In the genomic region with DNA sequence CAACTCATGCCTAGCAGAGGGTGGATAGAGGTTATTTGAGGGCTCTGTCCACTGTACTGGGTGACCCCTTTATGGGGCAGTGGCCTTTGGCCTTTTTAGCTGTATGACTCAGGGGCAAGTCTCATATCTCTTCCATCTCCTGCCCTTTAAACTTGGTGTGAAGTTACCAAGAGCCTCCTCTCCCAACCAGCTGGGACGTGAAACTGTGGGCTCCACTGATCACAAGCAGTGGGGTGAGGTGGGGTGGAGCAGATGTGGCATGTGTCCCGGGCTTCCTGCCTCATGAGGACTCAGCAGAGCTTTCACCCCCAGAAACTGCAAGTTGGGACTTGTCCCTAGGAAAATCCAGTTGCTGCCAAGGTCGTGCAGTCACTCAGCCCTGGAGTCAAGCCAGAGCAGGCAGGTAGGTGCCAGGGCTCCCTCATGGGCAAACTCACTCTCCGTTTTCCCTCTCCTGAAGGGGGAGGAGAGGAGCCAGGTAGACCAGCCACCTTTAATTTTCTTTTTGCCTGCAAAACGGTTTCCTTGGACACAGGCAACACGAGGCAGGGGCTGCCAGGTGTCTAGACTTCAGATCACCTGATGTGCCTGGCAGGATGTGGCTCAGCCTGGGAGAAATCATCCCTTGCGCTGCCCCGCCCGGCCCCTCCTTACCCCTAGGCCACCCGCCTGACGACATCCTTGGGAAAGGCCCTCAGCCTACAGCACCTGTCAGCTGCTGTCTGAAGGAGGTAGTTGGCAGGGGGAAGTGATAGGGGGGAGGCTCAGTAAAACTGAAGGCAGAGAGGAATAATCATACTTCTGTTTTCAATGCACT, we compare ENCODE assay signal across 8 cellular contexts. TPM values are rescaled to one million over a fixed set of nuclear protein-coding genes. Genes with fewer than 3 reads are reported as not detected.
A peak's percentile ranks its signal among the peaks of the same experiment; 100 is the strongest.
DNase-seq lines count a peak whose midpoint lies in the region; ATAC-seq, FAIRE-seq and TF ChIP-seq lines count a peak whose summit lies in the region.

No MANE protein-coding gene starts in this region.

- POLR2A ChIA-PET in GM10248 (lab: Yijun Ruan, JAX) = interaction anchor here (0.6 to 5.9 kb wide), 11 partner anchors 10 to 955 kb away, joined by 3 to 99 read pairs (median 4); no protein-coding TSS in a partner anchor

- H3K9ac ChIP-seq in liver (ENCODE audit: low read depth in 1 of 2, low read length in 2 of 2) = peak overlapping the region in 1 of 2 donors; percentile 33

- TF ChIP-seq EP300 in Ishikawa (IDR thresholded peaks at IDR 0.05; ENCODE audit: borderline replicate concordance) = no peak; the same call in 1 of the 2 replicates

- peaks cover 14 to 51% (median 38%) of the 10 kb centered on the region in 4 donors for H3K4me1 ChIP-seq in liver (ENCODE audit: control insufficient read depth in 4 of 4, insufficient read depth in 4 of 4, low read length in 3 of 4)

- H3K36me3 Mint-ChIP-seq in activated naive CD8-positive, alpha-beta T cell = no peaks in the 10 kb centered on the region
- peaks cover 51% of the 10 kb centered on the region for H3K36me3 Mint-ChIP-seq in stimulated activated memory B cell treated with anti-CD40 and anti-IgM and Interleukin-4, amounts not matched to agents 10 μg/mL and 1 μg/mL and 100 μg/mL, for 72 hours

- FAIRE-seq in RCC 7860 (lab: Jason Lieb, UNC) (no peak), frontal cortex (lab: Jason Lieb, UNC) (no peak)

- DNase-seq in GM10248 (ENCODE audit: extremely low spot score) (peak; percentile 67), RCC 7860 (ENCODE audit: low spot score) (peak; percentile 51), frontal cortex (ENCODE audit: low spot score in 2 of 2) (no peak)

- peak overlapping the region; percentile 42 for H3K4me3 Mint-ChIP-seq in activated naive CD8-positive, alpha-beta T cell
- H3K4me3 Mint-ChIP-seq in stimulated activated memory B cell treated with anti-CD40 and anti-IgM and Interleukin-4, amounts not matched to agents 10 μg/mL and 1 μg/mL and 100 μg/mL, for 72 hours = peak overlapping the region; percentile 60

- H3K9me3 ChIP-seq in liver (ENCODE audit: control insufficient read depth in 4 of 4, low read length in 3 of 4) = no peaks in the 10 kb centered on the region

- no peak for TF ChIP-seq CTCF in GM10248 (IDR thresholded peaks at IDR 0.05; ENCODE audit: control extremely low read depth, extremely low read depth, low read depth, missing control alignments)
- no peak for TF ChIP-seq CTCF in liver (IDR thresholded peaks at IDR 0.05; ENCODE audit: low read depth, low read length, missing input control)

- no peak overlapping the region for H3K4me3 ChIP-seq in liver (ENCODE audit: low read depth in 1 of 3, low read length in 3 of 3)

- H3K4me1 Mint-ChIP-seq in activated naive CD8-positive, alpha-beta T cell (ENCODE audit: low read depth) = peaks cover 39% of the 10 kb centered on the region
- peaks cover 72% of the 10 kb centered on the region for H3K4me1 Mint-ChIP-seq in stimulated activated memory B cell treated with anti-CD40 and anti-IgM and Interleukin-4, amounts not matched to agents 10 μg/mL and 1 μg/mL and 100 μg/mL, for 72 hours

- ATAC-seq in stimulated activated memory B cell treated with anti-CD40 and anti-IgM and Interleukin-4, amounts not matched to agents 10 μg/mL and 1 μg/mL and 100 μg/mL, for 72 hours = peak; percentile 80
- no peak for ATAC-seq in HG02571 (IDR thresholded peaks at IDR 0.05; ENCODE audit: unreplicated experiment)

- CTCF ChIA-PET in GM10248 (lab: Yijun Ruan, JAX) = interaction anchor here (0.8 to 10.3 kb wide), 15 partner anchors 9 to 89 kb away, joined by 3 to 104 read pairs (median 4); no protein-coding TSS in a partner anchor

- no peak overlapping the region for H3K27ac Mint-ChIP-seq in activated naive CD8-positive, alpha-beta T cell
- H3K27ac Mint-ChIP-seq in stimulated activated memory B cell treated with anti-CD40 and anti-IgM and Interleukin-4, amounts not matched to agents 10 μg/mL and 1 μg/mL and 100 μg/mL, for 72 hours = peak overlapping the region; percentile 100

- H3K9me3 Mint-ChIP-seq in activated naive CD8-positive, alpha-beta T cell (ENCODE audit: low read depth) = no peaks in the 10 kb centered on the region
- H3K9me3 Mint-ChIP-seq in stimulated activated memory B cell treated with anti-CD40 and anti-IgM and Interleukin-4, amounts not matched to agents 10 μg/mL and 1 μg/mL and 100 μg/mL, for 72 hours = no peaks in the 10 kb centered on the region

- no peaks in the 10 kb centered on the region for H3K27me3 ChIP-seq in liver (ENCODE audit: control insufficient read depth in 4 of 4, insufficient read depth in 4 of 4, low read length in 3 of 4)

- H3K27me3 Mint-ChIP-seq in activated naive CD8-positive, alpha-beta T cell = peaks cover 1% of the 10 kb centered on the region
- H3K27me3 Mint-ChIP-seq in stimulated activated memory B cell treated with anti-CD40 and anti-IgM and Interleukin-4, amounts not matched to agents 10 μg/mL and 1 μg/mL and 100 μg/mL, for 72 hours = no peaks in the 10 kb centered on the region

- peaks cover 14 to 31% (median 22%) of the 10 kb centered on the region in 4 donors for H3K36me3 ChIP-seq in liver (ENCODE audit: control insufficient read depth in 4 of 4, insufficient read depth in 3 of 4, low read depth in 1 of 4, low read length in 3 of 4)

- TF ChIP-seq RAD21 in Ishikawa (IDR thresholded peaks at IDR 0.05; ENCODE audit: low read depth) (no peak), liver (IDR thresholded peaks at IDR 0.05) (peak; percentile 15 to 26)

- H3K27ac ChIP-seq in liver (ENCODE audit: low read depth in 1 of 2, low read length in 2 of 2) = peak overlapping the region; percentile 54 to 70

- 39% methylated on average over 11 of the region's 11 CpGs for WGBS in liver

TF ChIP-seq in Ishikawa, 13 proteins besides CTCF, POLR2A, EP300 and RAD21:
- TF ChIP-seq, protein P1, sequence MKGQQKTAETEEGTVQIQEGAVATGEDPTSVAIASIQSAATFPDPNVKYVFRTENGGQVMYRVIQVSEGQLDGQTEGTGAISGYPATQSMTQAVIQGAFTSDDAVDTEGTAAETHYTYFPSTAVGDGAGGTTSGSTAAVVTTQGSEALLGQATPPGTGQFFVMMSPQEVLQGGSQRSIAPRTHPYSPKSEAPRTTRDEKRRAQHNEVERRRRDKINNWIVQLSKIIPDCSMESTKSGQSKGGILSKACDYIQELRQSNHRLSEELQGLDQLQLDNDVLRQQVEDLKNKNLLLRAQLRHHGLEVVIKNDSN (IDR thresholded peaks at IDR 0.05) = no peak; the same call in 1 of the 2 replicates
- peak; percentile 71; the same call in 1 of the 2 replicates for TF ChIP-seq NFIC (IDR thresholded peaks at IDR 0.05)

TF ChIP-seq in liver, 16 proteins besides CTCF, POLR2A, EP300 and RAD21 (continues in another document):
- TF ChIP-seq EGR1 (IDR thresholded peaks at IDR 0.05; ENCODE audit: low read depth in 2 of 2) (peak in 1 of 2 donors; percentile 38), ZBTB33 (IDR thresholded peaks at IDR 0.05) (no peak), RXRA (IDR thresholded peaks at IDR 0.05) (peak; percentile 77 to 90), GABPA (IDR thresholded peaks at IDR 0.05 in 1 of 2, conservative IDR thresholded peaks at IDR 0.05 in 1 of 2) (no peak), JUND (IDR thresholded peaks at IDR 0.05) (peak; percentile 61 to 75), TAF1 (conservative IDR thresholded peaks at IDR 0.05) (no peak), FOXA2 (IDR thresholded peaks at IDR 0.05) (no peak), YY1 (IDR thresholded peaks at IDR 0.05) (no peak), FOXA1 (IDR thresholded peaks at IDR 0.05) (no peak), NR2F2 (IDR thresholded peaks at IDR 0.05) (peak; percentile 67), MAX (IDR thresholded peaks at IDR 0.05) (peak; percentile 49)
- TF ChIP-seq, protein P2, sequence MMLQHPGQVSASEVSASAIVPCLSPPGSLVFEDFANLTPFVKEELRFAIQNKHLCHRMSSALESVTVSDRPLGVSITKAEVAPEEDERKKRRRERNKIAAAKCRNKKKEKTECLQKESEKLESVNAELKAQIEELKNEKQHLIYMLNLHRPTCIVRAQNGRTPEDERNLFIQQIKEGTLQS (IDR thresholded peaks at IDR 0.05) = no peak

RNA-seq across cellular contexts. Expression of gene CDKN1A, which starts 4.0 kb away (rescaled TPM):
- total RNA-seq in liver (10 to 100 TPM in 1 of 2 donors, 1 to 10 TPM in 1; 3.2 to 41.7 TPM), frontal cortex (2.0 TPM)
- 10 to 100 TPM; 15.9 to 25.2 TPM for polyA plus RNA-seq in liver

RNA-seq across cellular contexts. Expression of gene RAB44, which starts 15.1 kb away (rescaled TPM):
- total RNA-seq in liver = 1 to 10 TPM in 1 of 2 donors, under 1 TPM in 1; 0.08 to 1.3 TPM
- under 1 TPM in 1 of 2 donors, not detected in 1; 0.02 TPM for polyA plus RNA-seq in liver
- total RNA-seq in frontal cortex = not detected

Comparison
In these comparisons a context has a peak if more than half of its experiments do, and no peak if none do; other contexts are left out.
1. DNase-seq: peak in GM10248 (single experiment) and RCC 7860 (single experiment); none in frontal cortex (0 of 2).